ENCODE assay signal across 29 cellular contexts in genomic region chr5:179218586-179219330, GRCh38.
"Had no signal": no experiment of that assay in that cellular context is flagged by ENCODE, and none has a peak within 500 bp of the region (broad histone marks: within the 10 kb centered on the region; RNA-seq: fewer than 3 reads in every experiment).

No MANE protein-coding gene starts in this region.

- H3K36me3 Mint-ChIP-seq: activated CD8-positive, alpha-beta memory T cell treated with anti-CD3 and anti-CD28 coated beads, Interleukin-2, amount 10 ng/mL, durations not matched to agents 7 days and 5 days; activated naive CD4-positive, alpha-beta T cell treated with anti-CD3 and anti-CD28 coated beads, Interleukin-2, amount 10 ng/mL, durations not matched to agents 7 days and 5 days; activated naive CD8-positive, alpha-beta T cell; IgD-negative memory B cell had no signal

- DNase-seq: activated CD4-positive, alpha-beta memory T cell treated with anti-CD3 and anti-CD28 coated beads, Interleukin-2, amount 10 ng/mL, durations not matched to agents 7 days and 5 days; activated CD4-positive, alpha-beta T cell treated with anti-CD3 and anti-CD28 coated beads for 1 hour; activated CD4-positive, alpha-beta T cell treated with anti-CD3 and anti-CD28 coated beads for 48 hours; activated CD4-positive, CD25-positive, alpha-beta regulatory T cell; activated CD8-positive, alpha-beta memory T cell treated with anti-CD3 and anti-CD28 coated beads for 24 hours; activated CD8-positive, alpha-beta memory T cell treated with anti-CD3 and anti-CD28 coated beads, Interleukin-2, amount 10 ng/mL, durations not matched to agents 7 days and 5 days; activated CD8-positive, alpha-beta memory T cell treated with anti-CD3 and anti-CD28 coated beads, Interleukin-2, amount 50 U/mL, for 48 hours; activated effector memory CD4-positive, alpha-beta T cell treated with Interleukin-2 at 50 U/mL for 16 hours; activated naive CD4-positive, alpha-beta T cell treated with anti-CD3 and anti-CD28 coated beads, Interleukin-2, amount 10 ng/mL, durations not matched to agents 7 days and 5 days; activated naive CD8-positive, alpha-beta T cell treated with anti-CD3 and anti-CD28 coated beads, Interleukin-2, amount 50 U/mL, for 24 hours; activated T-cell treated with anti-CD3 and anti-CD28 coated beads, Interleukin-2, amount 50 U/mL, for 48 hours; anterior cingulate cortex; Karpas-422; NCI-H1105; NCI-H1436; NCI-H1694; NCI-H1930; NCI-H2081 treated with DMSO at 0.1 percent for 48 hours; NCI-H345; NCI-H524 treated with DMSO at 0.1 percent for 48 hours; Peyer's patch; SW 1271; T-helper 1 cell; T-helper 2 cell; T-helper 9 cell; WERI-Rb-1 had no signal

- H3K9me3 ChIP-seq: Peyer's patch had no signal

- H3K27ac ChIP-seq: Peyer's patch, WERI-Rb-1 had no signal

- H3K27me3 Mint-ChIP-seq: activated CD4-positive, alpha-beta memory T cell treated with anti-CD3 and anti-CD28 coated beads, Interleukin-2, amount 10 ng/mL, durations not matched to agents 7 days and 5 days; activated CD8-positive, alpha-beta memory T cell treated with anti-CD3 and anti-CD28 coated beads, Interleukin-2, amount 10 ng/mL, durations not matched to agents 7 days and 5 days; activated naive CD4-positive, alpha-beta T cell treated with anti-CD3 and anti-CD28 coated beads, Interleukin-2, amount 10 ng/mL, durations not matched to agents 7 days and 5 days; activated naive CD8-positive, alpha-beta T cell; IgD-negative memory B cell had no signal

- H3K4me1 ChIP-seq: Peyer's patch had no signal

- H3K36me3 ChIP-seq: Peyer's patch, WERI-Rb-1 had no signal

- H3K27ac Mint-ChIP-seq: activated CD4-positive, alpha-beta memory T cell treated with anti-CD3 and anti-CD28 coated beads, Interleukin-2, amount 10 ng/mL, durations not matched to agents 7 days and 5 days; activated CD8-positive, alpha-beta memory T cell treated with anti-CD3 and anti-CD28 coated beads, Interleukin-2, amount 10 ng/mL, durations not matched to agents 7 days and 5 days; activated naive CD4-positive, alpha-beta T cell treated with anti-CD3 and anti-CD28 coated beads, Interleukin-2, amount 10 ng/mL, durations not matched to agents 7 days and 5 days; activated naive CD8-positive, alpha-beta T cell; activated naive CD8-positive, alpha-beta T cell treated with anti-CD3 and anti-CD28 coated beads, Interleukin-2, amount 50 U/mL, for 24 hours; brain; IgD-negative memory B cell had no signal

- H3K4me3 ChIP-seq: Peyer's patch had no signal

- H3K9me3 Mint-ChIP-seq: activated naive CD8-positive, alpha-beta T cell treated with anti-CD3 and anti-CD28 coated beads, Interleukin-2, amount 50 U/mL, for 24 hours had no signal

- H3K4me1 Mint-ChIP-seq: activated CD4-positive, alpha-beta memory T cell treated with anti-CD3 and anti-CD28 coated beads, Interleukin-2, amount 10 ng/mL, durations not matched to agents 7 days and 5 days; activated CD8-positive, alpha-beta memory T cell treated with anti-CD3 and anti-CD28 coated beads, Interleukin-2, amount 10 ng/mL, durations not matched to agents 7 days and 5 days; activated naive CD4-positive, alpha-beta T cell treated with anti-CD3 and anti-CD28 coated beads, Interleukin-2, amount 10 ng/mL, durations not matched to agents 7 days and 5 days; activated naive CD8-positive, alpha-beta T cell treated with anti-CD3 and anti-CD28 coated beads, Interleukin-2, amount 50 U/mL, for 24 hours had no signal

- H3K4me3 Mint-ChIP-seq: activated CD4-positive, alpha-beta memory T cell treated with anti-CD3 and anti-CD28 coated beads, Interleukin-2, amount 10 ng/mL, durations not matched to agents 7 days and 5 days; activated CD8-positive, alpha-beta memory T cell treated with anti-CD3 and anti-CD28 coated beads, Interleukin-2, amount 10 ng/mL, durations not matched to agents 7 days and 5 days; activated naive CD4-positive, alpha-beta T cell treated with anti-CD3 and anti-CD28 coated beads, Interleukin-2, amount 10 ng/mL, durations not matched to agents 7 days and 5 days; activated naive CD8-positive, alpha-beta T cell; activated naive CD8-positive, alpha-beta T cell treated with anti-CD3 and anti-CD28 coated beads, Interleukin-2, amount 50 U/mL, for 24 hours; brain had no signal

- H3K27me3 ChIP-seq: Peyer's patch had no signal

- ATAC-seq: activated CD8-positive, alpha-beta memory T cell treated with anti-CD3 and anti-CD28 coated beads, Interleukin-2, amount 10 ng/mL, durations not matched to agents 7 days and 5 days; activated naive CD8-positive, alpha-beta T cell treated with anti-CD3 and anti-CD28 coated beads, Interleukin-2, amount 50 U/mL, for 24 hours had no signal
